Comparison of ENCODE assay signal across 8 cellular contexts in genomic region chr15:90075420-90076289, GRCh38. TPM values are rescaled to one million over a fixed set of nuclear protein-coding genes. Genes with fewer than 3 reads are reported as not detected.
DNase-seq lines count a peak whose midpoint lies in the region; ATAC-seq and TF ChIP-seq lines count a peak whose summit lies in the region.
"Had no signal": no experiment of that assay in that cellular context is flagged by ENCODE, and none has a peak within 500 bp of the region (broad histone marks: within the 10 kb centered on the region; RNA-seq: fewer than 3 reads in every experiment).

No MANE protein-coding gene starts in this region.

- DNase-seq in SJCRH30 (peak; percentile 41 to 46), foreskin keratinocyte (peak; percentile 92 to 97), retinal pigment epithelial cell (ENCODE audit: low read depth) (peak; percentile 46), GM13976 (ENCODE audit: low spot score) (no peak), DMS79 treated with DMSO at 0.1 percent for 48 hours (lab: John Stamatoyannopoulos, UW) (no peak)

- in situ Hi-C loops in GM13976 (cut with MboI; ENCODE audit: low sequenced_read_pairs, unreplicated experiment) = loop anchor here (10.0 kb wide), 1 partner anchor 321 kb away; the partner anchor contains the start of gene MESP1

- TF ChIP-seq CTCF in foreskin keratinocyte (conservative IDR thresholded peaks at IDR 0.05) (no peak), retinal pigment epithelial cell (conservative IDR thresholded peaks at IDR 0.05; ENCODE audit: low read depth, low read length) (no peak), GM13976 (IDR thresholded peaks at IDR 0.05; ENCODE audit: borderline replicate concordance, control extremely low read depth, extremely low read depth, insufficient read depth, missing control alignments) (no peak)

- no peaks in the 10 kb centered on the region for H3K36me3 ChIP-seq in SJCRH30

- no peak overlapping the region for H3K4me3 ChIP-seq in SJCRH30
- H3K4me3 ChIP-seq in retinal pigment epithelial cell (ENCODE audit: low read length) = no peak overlapping the region
- H3K4me3 ChIP-seq: Peyer's patch had no signal

- ATAC-seq in HG02798 (IDR thresholded peaks at IDR 0.05; ENCODE audit: poor library complexity, unreplicated experiment) = peak; percentile 52
- ATAC-seq in foreskin keratinocyte = peak; percentile 92
- ATAC-seq in HG02571 (IDR thresholded peaks at IDR 0.05; ENCODE audit: unreplicated experiment) = no peak

- no peak overlapping the region for H3K27ac ChIP-seq in SJCRH30
- peak overlapping the region; percentile 71 for H3K27ac ChIP-seq in foreskin keratinocyte

- no peaks in the 10 kb centered on the region for H3K9me3 ChIP-seq in SJCRH30 (replicated peaks)
- H3K9me3 ChIP-seq: Peyer's patch had no signal

- H3K27me3 ChIP-seq in SJCRH30 = no peaks in the 10 kb centered on the region
- H3K27me3 ChIP-seq in foreskin keratinocyte = no peaks in the 10 kb centered on the region
- H3K27me3 ChIP-seq: Peyer's patch had no signal

- H3K4me1 ChIP-seq in SJCRH30 = peaks cover 8% of the 10 kb centered on the region
- peaks cover 18% of the 10 kb centered on the region for H3K4me1 ChIP-seq in foreskin keratinocyte

RNA-seq across cellular contexts. Expression of gene IDH2, which starts 26.6 kb away (rescaled TPM):
- total RNA-seq in SJCRH30 (2014; rRNA removed; shearing (Covaris generic)) = 96.9 and 102 TPM in 2 replicates
- 60.1 and 69.6 TPM in 2 replicates for total RNA-seq in foreskin keratinocyte
- 75.0 and 88.2 TPM in 2 replicates for polyA plus RNA-seq in foreskin keratinocyte

Comparison
In these comparisons a context has a peak if more than half of its experiments do, and no peak if none do; other contexts are left out.
1. DNase-seq: peak in SJCRH30 (2 of 2), foreskin keratinocyte (2 of 2) and retinal pigment epithelial cell (single experiment); none in GM13976 (single experiment) and DMS79 treated with DMSO at 0.1 percent for 48 hours (single experiment).